In genomic region chr1:186819563-186819962, GRCh38 we compare ENCODE assay signal across 12 cellular contexts. TPM values are rescaled to one million over a fixed set of nuclear protein-coding genes. Genes with fewer than 3 reads are reported as not detected.
DNase-seq lines count a peak whose midpoint lies in the region; ATAC-seq, FAIRE-seq and TF ChIP-seq lines count a peak whose summit lies in the region.
"Had no signal": no experiment of that assay in that cellular context is flagged by ENCODE, and none has a peak within 500 bp of the region (broad histone marks: within the 10 kb centered on the region; RNA-seq: fewer than 3 reads in every experiment).

No MANE protein-coding gene starts in this region.

- RAD21 ChIA-PET in GM12878 (lab: Charles Lee; ENCODE audit: unreplicated experiment): no interaction called here

- WGBS in GM12878 (ENCODE audit: insufficient coverage, insufficient replicate concordance, low lambda C conversion rate, missing lambda C conversion rate): 52% methylated on average over 2 of the region's 2 CpGs

- SMC1A ChIA-PET in GM12878 (lab: Charles Lee; ENCODE audit: uncharacterized antibody, unreplicated experiment): interaction anchor here (0.6 kb wide), 1 partner anchor 1322 kb away, joined by 3 read pairs; no protein-coding TSS in a partner anchor

- H3K27ac ChIP-seq in GM12878 (ENCODE audit: control insufficient read depth, insufficient read depth): no peak overlapping the region
- H3K27ac ChIP-seq: neutrophil had no signal

- no peak overlapping the region for H3K27ac Mint-ChIP-seq in activated CD4-positive, alpha-beta T cell treated with anti-CD3 and anti-CD28 coated beads, Interleukin-2, amount 10 ng/mL, durations not matched to agents 24 days and 14 days

- FAIRE-seq in GM12878 (lab: Jason Lieb, UNC): no peak
- FAIRE-seq: urothelium cell line had no signal

- no peaks in the 10 kb centered on the region for H4K20me1 ChIP-seq in GM12878 (ENCODE audit: control insufficient read depth, insufficient read depth)

- TF ChIP-seq CTCF in GM12878 (IDR thresholded peaks at IDR 0.05 in 2 of 3, conservative IDR thresholded peaks at IDR 0.05 in 1 of 3; ENCODE audit: control insufficient read depth in 2 of 3, extremely low read depth in 1 of 3, insufficient read depth in 1 of 3, low read depth in 3 of 3, low read length in 3 of 3): no peak
- no peak for TF ChIP-seq CTCF in GM10266 (IDR thresholded peaks at IDR 0.05; ENCODE audit: control insufficient read depth, insufficient read depth, low read depth, missing control alignments)

- CTCF ChIA-PET in GM12878 (lab: Yijun Ruan, JAX): interaction anchor here (1.0 kb wide), 1 partner anchor 97 kb away, joined by 3 read pairs; no protein-coding TSS in a partner anchor

- H3K36me3 ChIP-seq in GM12878 (ENCODE audit: control insufficient read depth in 2 of 2, insufficient read depth in 2 of 2, low read length in 1 of 2): no peaks in the 10 kb centered on the region
- H3K36me3 ChIP-seq: neutrophil had no signal

- H3K79me2 ChIP-seq in GM12878 (ENCODE audit: control insufficient read depth, insufficient read depth, low read length): no peaks in the 10 kb centered on the region

- H3K27me3 ChIP-seq in GM12878 (replicated peaks in 1 of 2; ENCODE audit: control insufficient read depth in 2 of 2, insufficient read depth in 2 of 2, low read length in 1 of 2): no peaks in the 10 kb centered on the region
- H3K27me3 ChIP-seq: neutrophil had no signal

- peaks cover 10% of the 10 kb centered on the region for H3K27me3 Mint-ChIP-seq in activated CD4-positive, alpha-beta T cell treated with anti-CD3 and anti-CD28 coated beads, Interleukin-2, amount 10 ng/mL, durations not matched to agents 24 days and 14 days

- no peak for TF ChIP-seq RAD21 in GM12878 (IDR thresholded peaks at IDR 0.05; ENCODE audit: insufficient read depth, low read depth, low read length)

- H3K4me3 Mint-ChIP-seq in activated CD4-positive, alpha-beta T cell treated with anti-CD3 and anti-CD28 coated beads, Interleukin-2, amount 10 ng/mL, durations not matched to agents 24 days and 14 days: no peak overlapping the region

- H2AFZ ChIP-seq in GM12878 (ENCODE audit: control insufficient read depth, low read depth, low read length): peak overlapping the region; percentile 9

- H3K9me3 Mint-ChIP-seq in activated CD4-positive, alpha-beta T cell treated with anti-CD3 and anti-CD28 coated beads, Interleukin-2, amount 10 ng/mL, durations not matched to agents 24 days and 14 days: no peaks in the 10 kb centered on the region

- BruUV-seq in GM12878 (replicated peaks; lab: Mats Ljungman, UMichigan): no TSS peak

- H3K4me1 Mint-ChIP-seq in activated CD4-positive, alpha-beta T cell treated with anti-CD3 and anti-CD28 coated beads, Interleukin-2, amount 10 ng/mL, durations not matched to agents 24 days and 14 days: no peaks in the 10 kb centered on the region

- DNase-seq in GM12878 (ENCODE audit: low read depth, low spot score) (no peak), cerebellar nuclear complex (lab: John Stamatoyannopoulos, UW) (no peak), GM10266 (ENCODE audit: extremely low spot score) (no peak), posterior vena cava (ENCODE audit: low spot score) (no peak)
- no peak for DNase-seq in activated CD4-positive, alpha-beta T cell treated with anti-CD3 and anti-CD28 coated beads, Interleukin-2, amount 10 ng/mL, durations not matched to agents 24 days and 14 days
- DNase-seq: AML-193, NCI-H345 had no signal

- POLR2A ChIA-PET in GM12878 (lab: Charles Lee): interaction anchor here (0.7 kb wide), 1 partner anchor 80 kb away, joined by 3 read pairs; no protein-coding TSS in a partner anchor

- intact Hi-C loops in GM12878 (cut with micrococcal nuclease; ENCODE audit: unreplicated experiment) (no loop called here), posterior vena cava (cut with DNase I) (loop anchor here in 1 of 2 donors (10.0 kb wide), 1 partner anchor 65 kb away; no protein-coding TSS in a partner anchor)
- intact Hi-C loops in activated CD4-positive, alpha-beta T cell treated with anti-CD3 and anti-CD28 coated beads, Interleukin-2, amount 10 ng/mL, durations not matched to agents 24 days and 14 days (cut with micrococcal nuclease): no loop called here

- TF ChIP-seq POLR2A in GM12878 (IDR thresholded peaks at IDR 0.05; ENCODE audit: low read depth, low read length): no peak

- H3K4me3 ChIP-seq in GM12878: no peak overlapping the region

- peaks cover 11% of the 10 kb centered on the region; the same call in 1 of the 2 replicates for H3K4me1 ChIP-seq in GM12878 (ENCODE audit: control insufficient read depth, insufficient read depth, low read length)

- in situ Hi-C loops in GM12878 (cut with MboI): no loop called here

- H3K4me2 ChIP-seq in GM12878 (ENCODE audit: control insufficient read depth, insufficient read depth): peak overlapping the region; percentile 53; the same call in 1 of the 2 replicates

- H3K9ac ChIP-seq in GM12878 (ENCODE audit: control insufficient read depth, insufficient read depth, low read length): no peak overlapping the region

- ATAC-seq in GM18511 (IDR thresholded peaks at IDR 0.05; ENCODE audit: unreplicated experiment) (peak; percentile 62), GM21529 (IDR thresholded peaks at IDR 0.05; ENCODE audit: unreplicated experiment) (peak; percentile 41), HG03066 (IDR thresholded peaks at IDR 0.05; ENCODE audit: low read depth, unreplicated experiment) (peak; percentile 36), GM12878 (no peak)

- H3K36me3 Mint-ChIP-seq in activated CD4-positive, alpha-beta T cell treated with anti-CD3 and anti-CD28 coated beads, Interleukin-2, amount 10 ng/mL, durations not matched to agents 24 days and 14 days (ENCODE audit: low read depth): no peaks in the 10 kb centered on the region

- TF ChIP-seq EP300 in GM12878 (IDR thresholded peaks at IDR 0.05; ENCODE audit: borderline replicate concordance in 1 of 2, control insufficient read depth in 1 of 2, low read depth in 2 of 2, low read length in 2 of 2): no peak

- H3K9me3 ChIP-seq in GM12878 (replicated peaks; ENCODE audit: control insufficient read depth, insufficient read depth, low read length): no peaks in the 10 kb centered on the region
- H3K9me3 ChIP-seq: neutrophil had no signal

TF ChIP-seq in GM12878, 131 proteins besides CTCF, POLR2A, EP300 and RAD21 (continues in another document):
- no peak for TF ChIP-seq ETV6 (conservative IDR thresholded peaks at IDR 0.05 in 1 of 2, IDR thresholded peaks at IDR 0.05 in 1 of 2; ENCODE audit: borderline replicate concordance in 1 of 2, low read depth in 1 of 2)
- TF ChIP-seq KAT2A (conservative IDR thresholded peaks at IDR 0.05; ENCODE audit: control insufficient read depth, low read depth, low read length): no peak
- TF ChIP-seq FOXM1 (IDR thresholded peaks at IDR 0.05; ENCODE audit: low read depth, low read length): no peak
- TF ChIP-seq ZNF217 (IDR thresholded peaks at IDR 0.05): no peak
- TF ChIP-seq SIN3A (IDR thresholded peaks at IDR 0.05; ENCODE audit: low read depth, low read length): no peak
- TF ChIP-seq FOS (IDR thresholded peaks at IDR 0.05; ENCODE audit: borderline replicate concordance, extremely low read depth, insufficient read length): no peak
- no peak for TF ChIP-seq BMI1 (IDR thresholded peaks at IDR 0.05; ENCODE audit: borderline replicate concordance)
- TF ChIP-seq SIX5 (IDR thresholded peaks at IDR 0.05; ENCODE audit: low read depth, low read length, severe bottlenecking): no peak
- TF ChIP-seq, protein P1, sequence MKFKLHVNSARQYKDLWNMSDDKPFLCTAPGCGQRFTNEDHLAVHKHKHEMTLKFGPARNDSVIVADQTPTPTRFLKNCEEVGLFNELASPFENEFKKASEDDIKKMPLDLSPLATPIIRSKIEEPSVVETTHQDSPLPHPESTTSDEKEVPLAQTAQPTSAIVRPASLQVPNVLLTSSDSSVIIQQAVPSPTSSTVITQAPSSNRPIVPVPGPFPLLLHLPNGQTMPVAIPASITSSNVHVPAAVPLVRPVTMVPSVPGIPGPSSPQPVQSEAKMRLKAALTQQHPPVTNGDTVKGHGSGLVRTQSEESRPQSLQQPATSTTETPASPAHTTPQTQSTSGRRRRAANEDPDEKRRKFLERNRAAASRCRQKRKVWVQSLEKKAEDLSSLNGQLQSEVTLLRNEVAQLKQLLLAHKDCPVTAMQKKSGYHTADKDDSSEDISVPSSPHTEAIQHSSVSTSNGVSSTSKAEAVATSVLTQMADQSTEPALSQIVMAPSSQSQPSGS (IDR thresholded peaks at IDR 0.05; ENCODE audit: low read length): no peak
- TF ChIP-seq RAD51 (IDR thresholded peaks at IDR 0.05): no peak
- TF ChIP-seq MTA3 (IDR thresholded peaks at IDR 0.05; ENCODE audit: borderline replicate concordance, low read length): no peak
- TF ChIP-seq HDAC2 (IDR thresholded peaks at IDR 0.05): no peak
- TF ChIP-seq ASH2L (IDR thresholded peaks at IDR 0.05; ENCODE audit: borderline replicate concordance, low read depth): no peak
- no peak for TF ChIP-seq NR2C2 (IDR thresholded peaks at IDR 0.05; ENCODE audit: borderline replicate concordance, control insufficient read depth, insufficient read length, low read depth)
- TF ChIP-seq YY1 (IDR thresholded peaks at IDR 0.05; ENCODE audit: low read depth, low read length): no peak
- TF ChIP-seq CHD2 (IDR thresholded peaks at IDR 0.05; ENCODE audit: borderline replicate concordance, low read depth, low read length): no peak

RNA-seq across cellular contexts. Expression of gene PLA2G4A, which starts 9.2 kb away (rescaled TPM):
- 0.15 TPM in 1 of 2 replicates, not detected in the other for total RNA-seq in GM12878 (2013; cell fraction: nucleolus; rRNA removed)
- total RNA-seq in GM12878 (2014; rRNA removed): 1.8 and 1.9 TPM in 2 replicates
- 1.9 TPM in 2 replicates for total RNA-seq in GM12878 (2014; rRNA removed; fragmentation: Illumina TruSeq; extraction: Trizol)
- 1.1 TPM in 2 replicates for total RNA-seq in GM12878 (2021)
- polyA plus RNA-seq in GM12878 (2011; ENCODE audit: low read depth): 0.58 TPM
- not detected in 2 replicates for polyA plus RNA-seq in GM12878 (2011; rRNA removed)
- polyA plus RNA-seq in GM12878 (2011; cell fraction: cytosol; rRNA removed): not detected in 2 replicates
- 0.04 TPM in 1 of 2 replicates, not detected in the other for polyA plus RNA-seq in GM12878 (2011; cell fraction: nucleus; rRNA removed)
- 0.72 and 2.1 TPM in 2 replicates for polyA plus RNA-seq in GM12878 (2012)
- 1.5 and 1.7 TPM in 2 replicates for polyA plus RNA-seq in GM12878 (2014; fragmentation: Illumina TruSeq; extraction: Trizol)
- 1 to 10 TPM in 1 of 2 experiments, under 1 TPM in 1; 0.93 to 1.8 TPM for polyA plus RNA-seq in GM12878 (2014; fragmentation: Nextera tagmentation; extraction: Ambion mirVana)
- polyA plus RNA-seq in GM12878 (2014; rRNA removed): 0.70 and 0.96 TPM in 2 replicates
- 1 to 10 TPM; 1.5 to 3.3 TPM for polyA plus RNA-seq in GM12878 (2016; fragmentation: Nextera tagmentation; extraction: Ambion mirVana)
- not detected in 2 replicates for polyA minus RNA-seq in GM12878 (2011; rRNA and poly(A)+ RNA removed)
- polyA minus RNA-seq in GM12878 (2011; cell fraction: cytosol; rRNA and poly(A)+ RNA removed): 0.80 TPM in 1 of 2 replicates, not detected in the other
- polyA minus RNA-seq in GM12878 (2011; cell fraction: nucleus; rRNA and poly(A)+ RNA removed): not detected in 2 replicates
- 0.28 and 0.44 TPM in 2 replicates for total RNA-seq in activated CD4-positive, alpha-beta T cell treated with anti-CD3 and anti-CD28 coated beads, Interleukin-2, amount 10 ng/mL, durations not matched to agents 24 days and 14 days
- 10 to 100 TPM; 18.4 to 18.6 TPM for total RNA-seq in posterior vena cava

Comparison
In these comparisons a context has a peak if more than half of its experiments do, and no peak if none do; other contexts are left out.
1. RNA of gene PLA2G4A, which starts 9.2 kb away (total RNA-seq): 18.4 to 18.6 TPM in posterior vena cava; 0.15 to 1.9 TPM in GM12878 and 0.28 to 0.44 TPM in activated CD4-positive, alpha-beta T cell treated with anti-CD3 and anti-CD28 coated beads, Interleukin-2, amount 10 ng/mL, durations not matched to agents 24 days and 14 days; every median in the first group is over 4 times any median in the second.